In the genomic region with DNA sequence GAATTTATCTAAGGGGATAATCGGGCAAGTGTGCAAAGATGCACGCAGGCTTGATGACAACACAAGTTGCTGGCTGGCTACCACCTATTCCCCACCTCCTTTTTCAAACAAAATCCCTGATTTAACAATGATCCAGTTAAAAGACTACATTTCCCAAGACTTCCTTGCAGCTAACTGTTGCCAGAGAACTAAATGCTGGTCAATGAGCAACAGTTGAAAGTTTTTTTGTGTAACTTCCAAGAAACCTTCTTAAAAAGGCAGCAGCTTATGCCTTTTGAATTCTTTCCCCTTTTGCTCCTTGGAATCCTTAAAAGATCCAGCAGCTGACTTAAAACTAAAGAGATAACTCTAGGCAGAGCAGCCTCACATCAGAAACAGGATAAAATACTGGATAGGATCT, we compare ENCODE assay signal across 17 cellular contexts. TPM values are rescaled to one million over a fixed set of nuclear protein-coding genes. Genes with fewer than 3 reads are reported as not detected.
"Had no signal": no experiment of that assay in that cellular context is flagged by ENCODE, and none has a peak within 500 bp of the region (broad histone marks: within the 10 kb centered on the region; RNA-seq: fewer than 3 reads in every experiment).

No MANE protein-coding gene starts in this region.

- FAIRE-seq: islet of Langerhans, TTC549 had no signal

- DNase-seq: activated B cell treated with CpG ODN at 0.5 μM for 24 hours; activated CD4-positive, alpha-beta T cell treated with anti-CD3 and anti-CD28 coated beads, Interleukin-2, amount 10 ng/mL, durations not matched to agents 24 days and 14 days; activated CD8-positive, alpha-beta memory T cell treated with anti-CD3 and anti-CD28 coated beads, Interleukin-2, amount 50 U/mL, for 48 hours; activated gamma-delta T cell treated with Interleukin-2 at 50 U/mL for 16 hours; activated naive CD8-positive, alpha-beta T cell treated with anti-CD3 and anti-CD28 coated beads for 36 hours; dorsolateral prefrontal cortex; left colon; naive B cell; ovary; stimulated activated naive CD8-positive, alpha-beta T cell treated with anti-CD3 and anti-CD28 coated beads, Interleukin-15, Interleukin-2, amounts not matched to agents 100 U/mL and 50 U/mL, for 24 hours; T-helper 17 cell; upper lobe of left lung had no signal

- H3K9me3 ChIP-seq: breast epithelium, ovary, upper lobe of left lung had no signal

- H3K27me3 ChIP-seq: breast epithelium, dorsolateral prefrontal cortex, ovary, upper lobe of left lung had no signal

- H3K4me1 ChIP-seq: breast epithelium, upper lobe of left lung had no signal

- H3K4me3 ChIP-seq: breast epithelium, dorsolateral prefrontal cortex, lung, ovary, upper lobe of left lung had no signal

- ATAC-seq: left colon; sciatic nerve; stimulated activated naive CD8-positive, alpha-beta T cell treated with anti-CD3 and anti-CD28 coated beads, Interleukin-15, Interleukin-2, amounts not matched to agents 100 U/mL and 50 U/mL, for 24 hours; T-helper 17 cell had no signal

- H3K27ac ChIP-seq: breast epithelium, dorsolateral prefrontal cortex, ovary, upper lobe of left lung had no signal

- H3K36me3 ChIP-seq: breast epithelium, ovary, upper lobe of left lung had no signal

RNA-seq across cellular contexts. Expression of a gene that starts 50.6 kb away (rescaled TPM):
- total RNA-seq: activated B cell treated with CpG ODN at 0.5 μM for 24 hours had no signal
